8 cellular contexts compared by ENCODE assay signal in genomic region chr1:26705788-26706237, GRCh38. TPM values are rescaled to one million over a fixed set of nuclear protein-coding genes. Genes with fewer than 3 reads are reported as not detected.
DNase-seq lines count a peak whose midpoint lies in the region; ATAC-seq, FAIRE-seq and TF ChIP-seq lines count a peak whose summit lies in the region.

No MANE protein-coding gene starts in this region.

- FAIRE-seq in frontal cortex (lab: Jason Lieb, UNC), result no peak

- TF ChIP-seq CTCF in activated B cell treated with CpG ODN at 0.5 μM for 24 hours (IDR thresholded peaks at IDR 0.05), result no peak
- no peak for TF ChIP-seq CTCF in WERI-Rb-1 (IDR thresholded peaks at IDR 0.05; ENCODE audit: low read depth, low read length)

- H3K4me3 ChIP-seq in thymus (ENCODE audit: low read length) (no peak overlapping the region), WERI-Rb-1 (ENCODE audit: low read depth, low read length) (no peak overlapping the region)

- CTCF ChIA-PET in activated CD4-positive, alpha-beta T cell treated with anti-CD3 and anti-CD28 coated beads, Interleukin-2, amount 10 ng/mL, durations not matched to agents 7 days and 5 days (lab: Charles Lee), result interaction anchor here (0.9 to 1.4 kb wide), 2 partner anchors 34 to 38 kb away, joined by 3 to 4 read pairs; no protein-coding TSS in a partner anchor
- CTCF ChIA-PET in activated B cell treated with CpG ODN at 0.5 μM for 24 hours (lab: Charles Lee), result no interaction called here

- no peaks in the 10 kb centered on the region for H3K9me3 Mint-ChIP-seq in activated CD4-positive, alpha-beta T cell treated with anti-CD3 and anti-CD28 coated beads, Interleukin-2, amount 10 ng/mL, durations not matched to agents 7 days and 5 days
- H3K9me3 Mint-ChIP-seq in activated B cell treated with CpG ODN at 0.5 μM for 24 hours, result no peaks in the 10 kb centered on the region
- H3K9me3 Mint-ChIP-seq in immature natural killer cell, result no peaks in the 10 kb centered on the region

- no peaks in the 10 kb centered on the region for H3K27me3 Mint-ChIP-seq in activated CD4-positive, alpha-beta T cell treated with anti-CD3 and anti-CD28 coated beads, Interleukin-2, amount 10 ng/mL, durations not matched to agents 7 days and 5 days
- H3K27me3 Mint-ChIP-seq in activated B cell treated with CpG ODN at 0.5 μM for 24 hours, result no peaks in the 10 kb centered on the region
- H3K27me3 Mint-ChIP-seq in immature natural killer cell (ENCODE audit: low read depth in 3 of 3), result no peaks in the 10 kb centered on the region

- intact Hi-C loops in activated B cell treated with CpG ODN at 0.5 μM for 24 hours (cut with micrococcal nuclease), result loop anchor here (2.0 kb wide), 1 partner anchor 19 kb away; no protein-coding TSS in a partner anchor
- intact Hi-C loops in posterior cingulate gyrus (cut with DNase I), result no loop called here

- POLR2A ChIA-PET in activated CD4-positive, alpha-beta T cell treated with anti-CD3 and anti-CD28 coated beads, Interleukin-2, amount 10 ng/mL, durations not matched to agents 7 days and 5 days (lab: Charles Lee), result no interaction called here
- POLR2A ChIA-PET in activated B cell treated with CpG ODN at 0.5 μM for 24 hours (lab: Charles Lee), result interaction anchor here (0.6 to 3.3 kb wide), 6 partner anchors 9 to 159 kb away, joined by 3 to 27 read pairs (median 10); partner anchors contain the start of gene PIGV

- H3K36me3 ChIP-seq in thymus (ENCODE audit: control insufficient read depth, insufficient read depth) (peaks cover 13% of the 10 kb centered on the region), WERI-Rb-1 (peaks cover 47% of the 10 kb centered on the region)

- peak overlapping the region; percentile 65 for H3K27ac Mint-ChIP-seq in activated CD4-positive, alpha-beta T cell treated with anti-CD3 and anti-CD28 coated beads, Interleukin-2, amount 10 ng/mL, durations not matched to agents 7 days and 5 days
- H3K27ac Mint-ChIP-seq in activated B cell treated with CpG ODN at 0.5 μM for 24 hours (peak overlapping the region; percentile 79), immature natural killer cell (peak overlapping the region; percentile 63 to 89 (median 78))

- H3K4me1 Mint-ChIP-seq in activated CD4-positive, alpha-beta T cell treated with anti-CD3 and anti-CD28 coated beads, Interleukin-2, amount 10 ng/mL, durations not matched to agents 7 days and 5 days, result peaks cover 36% of the 10 kb centered on the region
- H3K4me1 Mint-ChIP-seq in activated B cell treated with CpG ODN at 0.5 μM for 24 hours (peaks cover 43% of the 10 kb centered on the region), immature natural killer cell (peaks cover 23 to 53% of the 10 kb centered on the region in 2 donors)

- H3K27me3 ChIP-seq in thymus (ENCODE audit: control insufficient read depth, insufficient read depth) (no peaks in the 10 kb centered on the region), WERI-Rb-1 (ENCODE audit: insufficient read depth, low read depth, severe bottlenecking) (no peaks in the 10 kb centered on the region)

- H3K9me3 ChIP-seq in thymus (ENCODE audit: control insufficient read depth) (no peaks in the 10 kb centered on the region), WERI-Rb-1 (ENCODE audit: severe bottlenecking) (no peaks in the 10 kb centered on the region)

- peak overlapping the region; percentile 25 for H3K27ac ChIP-seq in thymus (ENCODE audit: low read depth)
- H3K27ac ChIP-seq in WERI-Rb-1, result no peak overlapping the region

- H3K4me3 Mint-ChIP-seq in activated CD4-positive, alpha-beta T cell treated with anti-CD3 and anti-CD28 coated beads, Interleukin-2, amount 10 ng/mL, durations not matched to agents 7 days and 5 days, result no peak overlapping the region
- H3K4me3 Mint-ChIP-seq in activated B cell treated with CpG ODN at 0.5 μM for 24 hours, result peak overlapping the region; percentile 50
- peak overlapping the region; percentile 60 to 71 (median 68) for H3K4me3 Mint-ChIP-seq in immature natural killer cell

- H3K4me1 ChIP-seq in thymus (ENCODE audit: control insufficient read depth, insufficient read depth, low read length), result peaks cover 27% of the 10 kb centered on the region

- peaks cover 56% of the 10 kb centered on the region for H3K36me3 Mint-ChIP-seq in activated CD4-positive, alpha-beta T cell treated with anti-CD3 and anti-CD28 coated beads, Interleukin-2, amount 10 ng/mL, durations not matched to agents 7 days and 5 days (ENCODE audit: low read depth)
- peaks cover 15% of the 10 kb centered on the region for H3K36me3 Mint-ChIP-seq in activated B cell treated with CpG ODN at 0.5 μM for 24 hours (ENCODE audit: low read depth)
- peaks cover 0 to 8% (median 5%) of the 10 kb centered on the region in 3 donors for H3K36me3 Mint-ChIP-seq in immature natural killer cell

- no peak for DNase-seq in activated CD4-positive, alpha-beta T cell treated with anti-CD3 and anti-CD28 coated beads, Interleukin-2, amount 10 ng/mL, durations not matched to agents 7 days and 5 days
- DNase-seq in activated CD4-positive, alpha-beta T cell treated with anti-CD3 and anti-CD28 coated beads, Interleukin-2, amount 50 U/mL, for 4 hours, result no peak
- no peak for DNase-seq in activated B cell treated with CpG ODN at 0.5 μM for 24 hours
- no peak for DNase-seq in immature natural killer cell
- DNase-seq in posterior cingulate gyrus, result no peak
- DNase-seq in frontal cortex (ENCODE audit: low spot score in 2 of 2), result no peak
- no peak for DNase-seq in WERI-Rb-1

- ATAC-seq in activated B cell treated with CpG ODN at 0.5 μM for 24 hours (ENCODE audit: low read depth), result no peak

- WGBS in thymus, result 42% methylated on average over 1 of the region's 1 CpG

RNA-seq across cellular contexts. Expression of gene ARID1A, which starts 10.0 kb away (rescaled TPM):
- total RNA-seq in activated CD4-positive, alpha-beta T cell treated with anti-CD3 and anti-CD28 coated beads, Interleukin-2, amount 10 ng/mL, durations not matched to agents 7 days and 5 days, result 100 to 1,000 TPM; 120 TPM
- total RNA-seq in activated B cell treated with CpG ODN at 0.5 μM for 24 hours (116 and 142 TPM in 2 replicates), frontal cortex (17.1 TPM)
- polyA plus RNA-seq in immature natural killer cell (10 to 100 TPM in 2 of 3 donors, 1 to 10 TPM in 1; 7.1 to 34.6 (median 16.0) TPM), thymus (30.7 TPM)
